22 cellular contexts compared by ENCODE assay signal in the genomic region with DNA sequence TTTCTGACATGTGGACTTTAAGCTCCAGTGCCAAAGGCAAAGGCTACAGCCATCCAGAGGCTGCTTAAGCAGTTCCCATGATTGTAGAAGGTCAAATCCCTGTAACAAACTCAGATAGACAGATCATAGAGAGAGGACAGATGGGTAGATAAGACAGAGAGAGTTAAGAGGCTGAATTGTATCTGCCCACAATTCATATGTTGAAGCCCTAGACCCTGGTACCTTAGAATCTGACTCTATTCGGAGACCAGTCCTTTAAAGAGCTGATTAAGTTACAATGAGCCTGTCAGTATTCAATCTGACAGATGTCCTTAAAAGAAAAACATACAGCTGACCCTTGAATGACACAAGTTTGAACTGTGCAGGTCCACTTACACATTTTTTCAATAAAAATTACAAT.
A peak's percentile ranks its signal among the peaks of the same experiment; 100 is the strongest.
DNase-seq lines count a peak whose midpoint lies in the region; ATAC-seq, FAIRE-seq and TF ChIP-seq lines count a peak whose summit lies in the region.
"Had no signal": no experiment of that assay in that cellular context is flagged by ENCODE, and none has a peak within 500 bp of the region (broad histone marks: within the 10 kb centered on the region; RNA-seq: fewer than 3 reads in every experiment).

No MANE protein-coding gene starts in this region.

- H3K4ac ChIP-seq in neuronal stem cell (ENCODE audit: low read length): no peak overlapping the region

- H2BK5ac ChIP-seq in neuronal stem cell (ENCODE audit: low read length): no peak overlapping the region

- BruUV-seq in HepG2 (replicated peaks; lab: Mats Ljungman, UMichigan): no TSS peak

- no peaks in the 10 kb centered on the region for H3K9me3 ChIP-seq in HepG2 (ENCODE audit: low read length)
- H3K9me3 ChIP-seq in right lobe of liver: no peaks in the 10 kb centered on the region
- H3K9me3 ChIP-seq in neuronal stem cell (replicated peaks in 1 of 2; ENCODE audit: control insufficient read depth in 2 of 2, insufficient read depth in 1 of 2, low read depth in 1 of 2, low read length in 2 of 2): no peaks in the 10 kb centered on the region
- H3K9me3 ChIP-seq: BE2C had no signal

- H4K20me1 ChIP-seq in HepG2 (ENCODE audit: insufficient read depth, low read length): no peaks in the 10 kb centered on the region

- H3K14ac ChIP-seq in neuronal stem cell (ENCODE audit: low read length): no peak overlapping the region

- CTCF ChIA-PET in HepG2 (lab: Yijun Ruan, JAX; ENCODE audit: low intra/inter-chr PET ratio, low total read pairs): no interaction called here

- H3K27me3 ChIP-seq in HepG2 (ENCODE audit: control insufficient read depth in 1 of 2, insufficient read depth in 2 of 2, low read length in 2 of 2): no peaks in the 10 kb centered on the region; a peak in 1 of 5 replicates
- no peaks in the 10 kb centered on the region for H3K27me3 ChIP-seq in right lobe of liver
- no peaks in the 10 kb centered on the region for H3K27me3 ChIP-seq in neuronal stem cell (ENCODE audit: control insufficient read depth in 3 of 3, insufficient read depth in 3 of 3, low read depth in 1 of 3, low read length in 3 of 3)
- H3K27me3 ChIP-seq: BE2C had no signal

- H3K18ac ChIP-seq in neuronal stem cell (ENCODE audit: low read length): peak overlapping the region; percentile 9

- DNase-seq in HepG2 (ENCODE audit: low spot score): no peak
- no peak for DNase-seq in right lobe of liver
- peak; percentile 94 for DNase-seq in SK-N-DZ (ENCODE audit: low spot score)
- no peak for DNase-seq in neuronal stem cell (ENCODE audit: low spot score)
- no peak for DNase-seq in HUDEP-2 (lab: John Stamatoyannopoulos, UW; ENCODE audit: unreplicated experiment in 76 of 76)
- DNase-seq in occipital lobe (lab: John Stamatoyannopoulos, UW): no peak
- DNase-seq: ACHN; BE2C; C1 segment of cervical spinal cord; CD4-positive, CD25-positive, alpha-beta regulatory T cell; CD8-positive, alpha-beta memory T cell; COR-L47; DMS 273 treated with DMSO at 0.1 percent for 48 hours; DMS53; DND-41; EL; GOT3; H7 had no signal

- no peaks in the 10 kb centered on the region for H3K79me1 ChIP-seq in neuronal stem cell (ENCODE audit: low read depth, low read length)

- no peaks in the 10 kb centered on the region for H3K36me3 ChIP-seq in HepG2 (replicated peaks in 1 of 2; ENCODE audit: control insufficient read depth in 1 of 2, insufficient read depth in 2 of 2, low read length in 2 of 2)
- no peaks in the 10 kb centered on the region for H3K36me3 ChIP-seq in right lobe of liver
- H3K36me3 ChIP-seq in neuronal stem cell (replicated peaks in 1 of 2; ENCODE audit: control insufficient read depth in 2 of 2, insufficient read depth in 2 of 2, low read length in 2 of 2): no peaks in the 10 kb centered on the region
- H3K36me3 ChIP-seq: BE2C had no signal

- POLR2A ChIA-PET in HepG2 (lab: Yijun Ruan, JAX): no interaction called here

- no peak overlapping the region for H2BK12ac ChIP-seq in neuronal stem cell (ENCODE audit: low read length)

- H3K4me2 ChIP-seq in HepG2 (ENCODE audit: low read depth, low read length): no peak overlapping the region
- H3K4me2 ChIP-seq in neuronal stem cell (ENCODE audit: insufficient read depth, low read length, poor library complexity, severe bottlenecking): no peak overlapping the region

- TF ChIP-seq RAD21 in HepG2 (CRISPR knock-in tag; IDR thresholded peaks at IDR 0.05): no peak

- no peak overlapping the region for H4K91ac ChIP-seq in neuronal stem cell (ENCODE audit: low read depth, low read length, poor library complexity)

- no peak for TF ChIP-seq EP300 in HepG2 (IDR thresholded peaks at IDR 0.05; ENCODE audit: low read depth in 2 of 2, low read length in 2 of 2)
- no peak for TF ChIP-seq EP300 in HepG2 (CRISPR knock-in tag; IDR thresholded peaks at IDR 0.05; ENCODE audit: borderline replicate concordance)

- no peak overlapping the region for H3K27ac ChIP-seq in HepG2 (ENCODE audit: extremely low read length, insufficient read depth, low read length)
- H3K27ac ChIP-seq in right lobe of liver: no peak overlapping the region
- no peak overlapping the region for H3K27ac ChIP-seq in neuronal stem cell (replicated peaks; ENCODE audit: low read length)

- no peak overlapping the region for H3K9ac ChIP-seq in HepG2 (ENCODE audit: insufficient read depth, low read depth, low read length)
- no peak overlapping the region for H3K9ac ChIP-seq in neuronal stem cell (ENCODE audit: low read depth, low read length, poor library complexity)

- no peak overlapping the region for H4K8ac ChIP-seq in neuronal stem cell (ENCODE audit: low read depth, low read length)

- H3K4me3 ChIP-seq in HepG2 (replicated peaks in 1 of 3; ENCODE audit: insufficient read depth in 1 of 3, low read depth in 2 of 3, low read length in 3 of 3): no peak overlapping the region
- H3K4me3 ChIP-seq in right lobe of liver: no peak overlapping the region
- H3K4me3 ChIP-seq in neuronal stem cell (ENCODE audit: low read length in 2 of 2): no peak overlapping the region
- H3K4me3 ChIP-seq: GM12878 had no signal

- no peak overlapping the region for H2BK120ac ChIP-seq in neuronal stem cell (ENCODE audit: low read depth, low read length)

- H2AK5ac ChIP-seq in neuronal stem cell (ENCODE audit: low read depth, low read length): no peak overlapping the region

- ATAC-seq in HepG2 (no peak; the same call in 2 of the 3 replicates), right lobe of liver (no peak), HG03378 (IDR thresholded peaks at IDR 0.05; ENCODE audit: unreplicated experiment) (no peak)
- ATAC-seq: GM12878, HCT116 had no signal

- no peak for FAIRE-seq in HepG2 (lab: Jason Lieb, UNC)
- FAIRE-seq: A204.1, GM12878 had no signal

- TF ChIP-seq CTCF in HepG2 (CRISPR knock-in tag; IDR thresholded peaks at IDR 0.05) (no peak), right lobe of liver (IDR thresholded peaks at IDR 0.05) (no peak)

- H3K79me2 ChIP-seq in HepG2 (ENCODE audit: insufficient read depth, low read length): no peaks in the 10 kb centered on the region

- no peak overlapping the region for H2AFZ ChIP-seq in HepG2 (ENCODE audit: low read length)
- H2AFZ ChIP-seq in neuronal stem cell (ENCODE audit: low read length): no peak overlapping the region

- no peak overlapping the region for H3K23ac ChIP-seq in neuronal stem cell (ENCODE audit: low read depth, low read length, poor library complexity)

- H3K4me1 ChIP-seq in HepG2 (ENCODE audit: insufficient read depth, low read length) (no peaks in the 10 kb centered on the region), right lobe of liver (no peaks in the 10 kb centered on the region), neuronal stem cell (ENCODE audit: control insufficient read depth in 2 of 2, insufficient read depth in 1 of 2, low read depth in 1 of 2, low read length in 2 of 2) (peaks cover 0 to 7% of the 10 kb centered on the region in 2 donors)
- H3K4me1 ChIP-seq: BE2C had no signal

- in situ Hi-C loops in HepG2 (cut with HindIII; ENCODE audit: extremely low pct_ligation_motif_present, low pct_unique_long_range_greater_than_20kb): no loop called here

- no peak overlapping the region for H2BK15ac ChIP-seq in neuronal stem cell (ENCODE audit: low read length)

- intact Hi-C loops in HepG2 (cut with micrococcal nuclease; ENCODE audit: unreplicated experiment): no loop called here
- intact Hi-C loops in right lobe of liver (cut with DNase I): no loop called here

- 0% methylated on average over 1 of the region's 1 CpG for WGBS in HepG2 (ENCODE audit: low lambda C conversion rate)
- WGBS in right lobe of liver (ENCODE audit: insufficient coverage, low coverage, low lambda C conversion rate, missing lambda C conversion rate): 83% methylated on average over 1 of the region's 1 CpG
- WGBS in neuronal stem cell (ENCODE audit: extremely low coverage in 2 of 2, insufficient read length in 2 of 2, insufficient replicate concordance in 1 of 2), 2 donors: no CpG with 5 or more reads among the region's 1 CpG

- no peak for TF ChIP-seq POLR2A in HepG2 (IDR thresholded peaks at IDR 0.05; ENCODE audit: insufficient read depth in 1 of 2, low read depth in 2 of 2, low read length in 2 of 2)
- no peak for TF ChIP-seq POLR2A in right lobe of liver (IDR thresholded peaks at IDR 0.05)

TF ChIP-seq in HepG2, 621 proteins besides CTCF, POLR2A, EP300 and RAD21:
- TF ChIP-seq HNF4A (CRISPR knock-in tag; IDR thresholded peaks at IDR 0.05): 0 out of 2 replicates have a peak, but pooled peaks have one; percentile 17
- no peak for TF ChIP-seq KMT2B (CRISPR knock-in tag; IDR thresholded peaks at IDR 0.05)
TF ChIP-seq in HepG2: peak in this region for 1.
